9 cellular contexts compared by ENCODE assay signal in genomic region chr10:11204355-11204879, GRCh38.
DNase-seq lines count a peak whose midpoint lies in the region; ATAC-seq and TF ChIP-seq lines count a peak whose summit lies in the region.
"Had no signal": no experiment of that assay in that cellular context is flagged by ENCODE, and none has a peak within 500 bp of the region (broad histone marks: within the 10 kb centered on the region; RNA-seq: fewer than 3 reads in every experiment).

No MANE protein-coding gene starts in this region.

- CTCF ChIA-PET in activated CD4-positive, alpha-beta T cell treated with anti-CD3 and anti-CD28 coated beads for 36 hours (lab: Charles Lee) = interaction anchor here (0.8 to 2.8 kb wide), 3 partner anchors 38 to 54 kb away, joined by 3 to 8 read pairs (median 6); no protein-coding TSS in a partner anchor

- no peak for ATAC-seq in activated CD4-positive, alpha-beta T cell treated with anti-CD3 and anti-CD28 coated beads for 36 hours
- ATAC-seq in activated T-helper 17 cell treated with anti-CD3 and anti-CD28 coated beads, Interleukin-2, amount 50 U/mL, for 72 hours (replicated peaks) = no peak
- ATAC-seq in right lobe of liver = no peak

- H2AFZ ChIP-seq in hepatocyte = no peak overlapping the region

- H3K4me2 ChIP-seq in hepatocyte = peak overlapping the region; percentile 65

- no peaks in the 10 kb centered on the region for H3K4me1 ChIP-seq in hepatocyte (ENCODE audit: insufficient read depth)
- no peaks in the 10 kb centered on the region for H3K4me1 ChIP-seq in right lobe of liver

- H4K20me1 ChIP-seq in hepatocyte (ENCODE audit: insufficient read depth, poor library complexity, severe bottlenecking) = no peaks in the 10 kb centered on the region

- no peak overlapping the region for H3K4me3 Mint-ChIP-seq in activated CD4-positive, alpha-beta T cell treated with anti-CD3 and anti-CD28 coated beads for 36 hours
- H3K4me3 Mint-ChIP-seq in activated T-helper 17 cell treated with anti-CD3 and anti-CD28 coated beads, Interleukin-2, amount 50 U/mL, for 72 hours = peak overlapping the region; percentile 89

- no peaks in the 10 kb centered on the region for H3K9me3 Mint-ChIP-seq in activated CD4-positive, alpha-beta T cell treated with anti-CD3 and anti-CD28 coated beads for 36 hours (ENCODE audit: low read depth)
- no peaks in the 10 kb centered on the region for H3K9me3 Mint-ChIP-seq in activated T-helper 17 cell treated with anti-CD3 and anti-CD28 coated beads, Interleukin-2, amount 50 U/mL, for 72 hours

- intact Hi-C loops in activated CD4-positive, alpha-beta T cell treated with anti-CD3 and anti-CD28 coated beads for 36 hours (cut with DNase I, micrococcal nuclease) = loop anchor here in 1 of 2 experiments (2.0 kb wide), 1 partner anchor 14 kb away; no protein-coding TSS in a partner anchor
- intact Hi-C loops in right lobe of liver (cut with DNase I) = no loop called here

- H3K36me3 ChIP-seq in hepatocyte (replicated peaks; ENCODE audit: insufficient read depth, low read depth) (no peaks in the 10 kb centered on the region), right lobe of liver (no peaks in the 10 kb centered on the region)

- no peak for DNase-seq in activated CD4-positive, alpha-beta T cell treated with anti-CD3 and anti-CD28 coated beads for 36 hours
- DNase-seq in activated CD4-positive, alpha-beta T cell treated with anti-CD3 and anti-CD28 coated beads for 48 hours = no peak
- DNase-seq in hepatocyte (ENCODE audit: low spot score) (no peak), retinal pigment epithelial cell (ENCODE audit: low read depth) (peak; percentile 81), NCI-H2081 treated with DMSO at 0.1 percent for 48 hours (lab: John Stamatoyannopoulos, UW) (no peak), right lobe of liver (no peak), NCI-H2029 (lab: John Stamatoyannopoulos, UW) (no peak)

- POLR2A ChIA-PET in activated CD4-positive, alpha-beta T cell treated with anti-CD3 and anti-CD28 coated beads for 36 hours (lab: Charles Lee) = interaction anchor here (0.6 to 1.0 kb wide), 2 partner anchors 24 to 54 kb away, joined by 3 read pairs; no protein-coding TSS in a partner anchor

- H3K27ac ChIP-seq in hepatocyte = no peak overlapping the region
- H3K27ac ChIP-seq in right lobe of liver = no peak overlapping the region
- H3K27ac ChIP-seq: 22Rv1 had no signal

- 56% methylated on average over 18 of the region's 18 CpGs for WGBS in hepatocyte (ENCODE audit: low lambda C conversion rate, missing lambda C conversion rate)
- WGBS in right lobe of liver (ENCODE audit: insufficient coverage, low coverage, low lambda C conversion rate, missing lambda C conversion rate) = 37% methylated on average over 11 of the region's 18 CpGs

- TF ChIP-seq POLR2A in right lobe of liver (IDR thresholded peaks at IDR 0.05) = no peak

- peaks cover 91% of the 10 kb centered on the region for H3K36me3 Mint-ChIP-seq in activated CD4-positive, alpha-beta T cell treated with anti-CD3 and anti-CD28 coated beads for 36 hours (ENCODE audit: low read depth)
- H3K36me3 Mint-ChIP-seq in activated T-helper 17 cell treated with anti-CD3 and anti-CD28 coated beads, Interleukin-2, amount 50 U/mL, for 72 hours (ENCODE audit: low read depth) = no peaks in the 10 kb centered on the region

- H3K4me1 Mint-ChIP-seq in activated CD4-positive, alpha-beta T cell treated with anti-CD3 and anti-CD28 coated beads for 36 hours = peaks cover 100% of the 10 kb centered on the region
- H3K4me1 Mint-ChIP-seq in activated T-helper 17 cell treated with anti-CD3 and anti-CD28 coated beads, Interleukin-2, amount 50 U/mL, for 72 hours = peaks cover 87% of the 10 kb centered on the region

- H3K4me3 ChIP-seq in hepatocyte (no peak overlapping the region), retinal pigment epithelial cell (ENCODE audit: low read length) (no peak overlapping the region), right lobe of liver (no peak overlapping the region)

- H3K9me3 ChIP-seq in hepatocyte (ENCODE audit: low read depth) = no peaks in the 10 kb centered on the region
- H3K9me3 ChIP-seq in right lobe of liver = no peaks in the 10 kb centered on the region

- no peaks in the 10 kb centered on the region for H3K9me2 ChIP-seq in hepatocyte (replicated peaks; ENCODE audit: insufficient read depth)

- H3K27me3 Mint-ChIP-seq in activated CD4-positive, alpha-beta T cell treated with anti-CD3 and anti-CD28 coated beads for 36 hours = no peaks in the 10 kb centered on the region
- H3K27me3 Mint-ChIP-seq in activated T-helper 17 cell treated with anti-CD3 and anti-CD28 coated beads, Interleukin-2, amount 50 U/mL, for 72 hours = no peaks in the 10 kb centered on the region

- TF ChIP-seq CTCF in hepatocyte (IDR thresholded peaks at IDR 0.05; ENCODE audit: poor library complexity) = no peak
- TF ChIP-seq CTCF in retinal pigment epithelial cell (conservative IDR thresholded peaks at IDR 0.05; ENCODE audit: low read depth, low read length) = no peak
- TF ChIP-seq CTCF in right lobe of liver (IDR thresholded peaks at IDR 0.05) = no peak

- H3K27me3 ChIP-seq in hepatocyte (no peaks in the 10 kb centered on the region), right lobe of liver (no peaks in the 10 kb centered on the region)

- H3K79me2 ChIP-seq in hepatocyte = no peaks in the 10 kb centered on the region

- H3K27ac Mint-ChIP-seq in activated CD4-positive, alpha-beta T cell treated with anti-CD3 and anti-CD28 coated beads for 36 hours = peak overlapping the region; percentile 92
- H3K27ac Mint-ChIP-seq in activated T-helper 17 cell treated with anti-CD3 and anti-CD28 coated beads, Interleukin-2, amount 50 U/mL, for 72 hours = peak overlapping the region; percentile 96
